In the genomic region with DNA sequence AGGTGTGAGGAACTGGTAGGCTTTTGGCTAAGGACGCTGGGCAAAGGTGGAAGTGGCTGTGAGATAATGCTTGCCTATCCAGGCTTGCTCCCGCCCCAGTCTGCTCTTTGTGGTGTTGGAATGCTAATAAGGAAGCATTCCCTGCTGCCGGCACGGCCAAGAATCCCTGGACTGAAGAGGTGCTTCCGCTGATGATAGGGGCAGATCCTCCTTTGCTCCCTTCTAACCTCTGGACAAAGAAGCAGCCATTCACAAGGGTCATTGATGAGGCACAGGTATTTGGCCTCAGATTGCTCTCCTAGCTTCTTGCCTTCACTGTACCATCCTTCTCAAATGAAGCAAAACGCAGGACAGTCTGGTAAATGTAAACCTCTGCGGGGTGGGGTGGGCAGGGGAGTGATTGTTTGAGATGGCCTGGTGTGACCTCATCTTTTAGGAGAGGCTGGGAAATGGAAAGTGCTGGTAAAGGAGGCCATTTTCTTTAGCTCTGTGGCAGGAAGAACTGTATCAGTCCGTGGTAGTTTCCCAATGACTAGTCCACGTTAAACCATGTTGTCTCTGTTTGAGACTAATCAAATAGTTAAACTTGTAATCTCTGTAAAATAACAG, we compare ENCODE assay signal across 8 cellular contexts. TPM values are rescaled to one million over a fixed set of nuclear protein-coding genes. Genes with fewer than 3 reads are reported as not detected.
A peak's percentile ranks its signal among the peaks of the same experiment; 100 is the strongest.
DNase-seq lines count a peak whose midpoint lies in the region; ATAC-seq lines count a peak whose summit lies in the region.

No MANE protein-coding gene starts in this region.

- H3K9me3 Mint-ChIP-seq in activated naive CD4-positive, alpha-beta T cell treated with anti-CD3 and anti-CD28 coated beads, Interleukin-2, amount 10 ng/mL, durations not matched to agents 7 days and 5 days, result no peaks in the 10 kb centered on the region

- H3K36me3 Mint-ChIP-seq in activated naive CD4-positive, alpha-beta T cell treated with anti-CD3 and anti-CD28 coated beads, Interleukin-2, amount 10 ng/mL, durations not matched to agents 7 days and 5 days, result peaks cover 53% of the 10 kb centered on the region

- DNase-seq in COLO668 (lab: John Stamatoyannopoulos, UW; ENCODE audit: unreplicated experiment) (peak; percentile 16), LHCN-M2 (ENCODE audit: low read depth) (peak; percentile 31), iPS DF 19.7 (ENCODE audit: low read depth, low spot score) (peak; percentile 77), NCI-H1105 treated with DMSO at 0.1 percent for 48 hours (lab: John Stamatoyannopoulos, UW) (no peak), NCI-H1092 (lab: John Stamatoyannopoulos, UW) (no peak)
- no peak for DNase-seq in activated naive CD4-positive, alpha-beta T cell treated with anti-CD3 and anti-CD28 coated beads, Interleukin-2, amount 10 ng/mL, durations not matched to agents 7 days and 5 days

- H3K9ac ChIP-seq in skeletal muscle satellite cell (ENCODE audit: low read depth, low read length), result peak overlapping the region; percentile 98

- no peaks in the 10 kb centered on the region for H3K9me3 ChIP-seq in skeletal muscle satellite cell (replicated peaks; ENCODE audit: low read length)

- H3K4me1 ChIP-seq in skeletal muscle satellite cell (ENCODE audit: control insufficient read depth, insufficient read depth, low read length), result peaks cover 23% of the 10 kb centered on the region

- CTCF ChIA-PET in activated naive CD4-positive, alpha-beta T cell treated with anti-CD3 and anti-CD28 coated beads, Interleukin-2, amount 10 ng/mL, durations not matched to agents 7 days and 5 days (lab: Charles Lee), result interaction anchor here (1.0 to 3.7 kb wide), 8 partner anchors 9 to 36 kb away, joined by 3 to 24 read pairs (median 4); a partner anchor contains a TSS

- H3K4me1 Mint-ChIP-seq in activated naive CD4-positive, alpha-beta T cell treated with anti-CD3 and anti-CD28 coated beads, Interleukin-2, amount 10 ng/mL, durations not matched to agents 7 days and 5 days, result peaks cover 49% of the 10 kb centered on the region

- H3K27me3 ChIP-seq in skeletal muscle satellite cell (ENCODE audit: control insufficient read depth, insufficient read depth, low read length), result no peaks in the 10 kb centered on the region

- H3K4me2 ChIP-seq in skeletal muscle satellite cell (ENCODE audit: low read length), result peak overlapping the region; percentile 95

- H3K36me3 ChIP-seq in skeletal muscle satellite cell (ENCODE audit: insufficient read depth, low read length), result peaks cover 46% of the 10 kb centered on the region

- peak overlapping the region; percentile 88 for H3K4me3 Mint-ChIP-seq in activated naive CD4-positive, alpha-beta T cell treated with anti-CD3 and anti-CD28 coated beads, Interleukin-2, amount 10 ng/mL, durations not matched to agents 7 days and 5 days

- H3K27me3 Mint-ChIP-seq in activated naive CD4-positive, alpha-beta T cell treated with anti-CD3 and anti-CD28 coated beads, Interleukin-2, amount 10 ng/mL, durations not matched to agents 7 days and 5 days, result peaks cover 3% of the 10 kb centered on the region

- no peak for ATAC-seq in HG03571 (IDR thresholded peaks at IDR 0.05; ENCODE audit: unreplicated experiment)

- peak overlapping the region; percentile 94 for H3K27ac Mint-ChIP-seq in activated naive CD4-positive, alpha-beta T cell treated with anti-CD3 and anti-CD28 coated beads, Interleukin-2, amount 10 ng/mL, durations not matched to agents 7 days and 5 days

- H3K4me3 ChIP-seq in skeletal muscle satellite cell (ENCODE audit: low read length), result peak overlapping the region; percentile 99

RNA-seq across cellular contexts. Expression of a gene that starts 1.7 kb away (rescaled TPM):
- 1,289 and 1,520 TPM in 2 replicates for total RNA-seq in LHCN-M2 (2014; rRNA removed)
- polyA plus RNA-seq in LHCN-M2 (2012), result 840 TPM
- total RNA-seq in skeletal muscle satellite cell (2012; rRNA removed), result 694 and 782 TPM in 2 replicates

RNA-seq across cellular contexts. Expression of a gene that starts 18.1 kb away (rescaled TPM):
- 34.4 and 38.3 TPM in 2 replicates for total RNA-seq in LHCN-M2 (2014; rRNA removed)
- polyA plus RNA-seq in LHCN-M2 (2012), result 42.0 TPM
- total RNA-seq in skeletal muscle satellite cell (2012; rRNA removed), result 30.6 and 40.3 TPM in 2 replicates

RNA-seq across cellular contexts. Expression of a gene that starts 18.3 kb away (rescaled TPM):
- 77.3 and 86.1 TPM in 2 replicates for total RNA-seq in LHCN-M2 (2014; rRNA removed)
- 59.4 TPM for polyA plus RNA-seq in LHCN-M2 (2012)
- 44.6 and 55.9 TPM in 2 replicates for total RNA-seq in skeletal muscle satellite cell (2012; rRNA removed)

RNA-seq across cellular contexts. Expression of a gene that starts 26.5 kb away (rescaled TPM):
- total RNA-seq in LHCN-M2 (2014; rRNA removed), result 24.7 and 32.8 TPM in 2 replicates
- 18.2 TPM for polyA plus RNA-seq in LHCN-M2 (2012)
- 28.4 and 35.2 TPM in 2 replicates for total RNA-seq in skeletal muscle satellite cell (2012; rRNA removed)

Comparison
In these comparisons a context has a peak if more than half of its experiments do, and no peak if none do; other contexts are left out.
1. DNase-seq: peak in COLO668 (single experiment), LHCN-M2 (single experiment) and iPS DF 19.7 (single experiment); none in activated naive CD4-positive, alpha-beta T cell treated with anti-CD3 and anti-CD28 coated beads, Interleukin-2, amount 10 ng/mL, durations not matched to agents 7 days and 5 days (single experiment), NCI-H1105 treated with DMSO at 0.1 percent for 48 hours (single experiment) and NCI-H1092 (single experiment).